8 cellular contexts compared by ENCODE assay signal in the genomic region with DNA sequence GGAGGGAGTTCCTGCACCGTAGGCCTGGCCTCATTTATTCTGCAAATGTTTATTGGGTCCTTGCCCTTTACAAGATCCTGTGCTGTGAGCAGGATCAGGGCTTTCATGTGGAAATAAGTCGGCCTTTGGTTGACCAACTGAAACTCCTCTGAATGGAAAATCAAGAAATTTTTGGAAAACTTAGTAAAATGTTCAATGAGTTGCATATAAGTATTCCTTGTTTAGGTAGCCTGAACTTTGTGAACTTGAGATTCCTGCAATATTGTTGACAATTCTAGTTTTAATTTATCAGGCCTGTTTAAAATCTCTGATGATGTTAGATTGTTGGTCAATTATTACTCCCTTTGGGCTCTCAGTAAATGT. TPM values are rescaled to one million over a fixed set of nuclear protein-coding genes. Genes with fewer than 3 reads are reported as not detected.
DNase-seq lines count a peak whose midpoint lies in the region; ATAC-seq and TF ChIP-seq lines count a peak whose summit lies in the region.

No MANE protein-coding gene starts in this region.

- DNase-seq in left ventricle myocardium inferior (no peak), Right ventricle myocardium inferior (ENCODE audit: missing footprints) (no peak), caudate nucleus (lab: John Stamatoyannopoulos, UW) (no peak), uterus (no peak), sciatic nerve (ENCODE audit: low spot score) (no peak), NCI-H748 treated with DMSO at 0.1 percent for 48 hours (lab: John Stamatoyannopoulos, UW) (no peak)
- DNase-seq in activated CD8-positive, alpha-beta memory T cell treated with anti-CD3 and anti-CD28 coated beads for 24 hours, result no peak

- ATAC-seq in Right ventricle myocardium inferior (no peak), sciatic nerve (no peak)

- no peak for TF ChIP-seq CTCF in left ventricle myocardium inferior (IDR thresholded peaks at IDR 0.05; ENCODE audit: borderline replicate concordance)
- TF ChIP-seq CTCF in uterus (IDR thresholded peaks at IDR 0.05), result no peak

- no peaks in the 10 kb centered on the region for H3K9me3 ChIP-seq in left ventricle myocardium inferior (replicated peaks)
- H3K9me3 ChIP-seq in mononuclear cell (ENCODE audit: low read depth, low read length), result no peaks in the 10 kb centered on the region
- H3K9me3 ChIP-seq in uterus, result no peaks in the 10 kb centered on the region

- H3K27ac ChIP-seq in left ventricle myocardium inferior (replicated peaks) (peak overlapping the region; percentile 96), caudate nucleus (ENCODE audit: low read depth, low read length) (peak overlapping the region; percentile 70), uterus (peak overlapping the region; percentile 97)

- H3K4me1 ChIP-seq in left ventricle myocardium inferior (peaks cover 68% of the 10 kb centered on the region), mononuclear cell (ENCODE audit: insufficient read depth, low read length) (peaks cover 59% of the 10 kb centered on the region), uterus (peaks cover 8 to 25% of the 10 kb centered on the region in 2 donors)

- H3K4me3 ChIP-seq in left ventricle myocardium inferior (peak overlapping the region; percentile 84), mononuclear cell (ENCODE audit: low read length) (peak overlapping the region; percentile 92), uterus (peak overlapping the region; percentile 61 to 96)

- no peaks in the 10 kb centered on the region for H3K27me3 ChIP-seq in left ventricle myocardium inferior (ENCODE audit: low read depth)
- H3K27me3 ChIP-seq in mononuclear cell (ENCODE audit: insufficient read depth, low read length), result no peaks in the 10 kb centered on the region
- H3K27me3 ChIP-seq in uterus, result no peaks in the 10 kb centered on the region

- H3K36me3 ChIP-seq in left ventricle myocardium inferior (peaks cover 28% of the 10 kb centered on the region), uterus (no peaks in the 10 kb centered on the region)

- intact Hi-C loops in left ventricle myocardium inferior (cut with micrococcal nuclease), result no loop called here
- intact Hi-C loops in Right ventricle myocardium inferior (cut with DNase I), result no loop called here
- intact Hi-C loops in uterus (cut with DNase I; ENCODE audit: low total_unique reads), result no loop called here
- intact Hi-C loops in sciatic nerve (cut with DNase I), result no loop called here

- no peak for TF ChIP-seq POLR2A in uterus (IDR thresholded peaks at IDR 0.05)

RNA-seq across cellular contexts. Expression of gene MAML1, which starts 1.1 kb away (rescaled TPM):
- total RNA-seq in left ventricle myocardium inferior (11.8 TPM), Right ventricle myocardium inferior (11.1 TPM), mononuclear cell (14.0 TPM), uterus (10 to 100 TPM; 19.7 to 44.1 (median 21.4) TPM), sciatic nerve (32.5 TPM)

RNA-seq across cellular contexts. Expression of gene CANX, which starts 35.0 kb away (rescaled TPM):
- total RNA-seq in left ventricle myocardium inferior (414 TPM), Right ventricle myocardium inferior (504 TPM), mononuclear cell (273 TPM), uterus (100 to 1,000 TPM; 155 to 550 (median 392) TPM), sciatic nerve (542 TPM)

RNA-seq across cellular contexts. Expression of gene CBY3, which starts 52.9 kb away (rescaled TPM):
- total RNA-seq in left ventricle myocardium inferior, result not detected
- not detected for total RNA-seq in Right ventricle myocardium inferior
- total RNA-seq in mononuclear cell, result 0.52 TPM
- total RNA-seq in uterus, result not detected
- not detected for total RNA-seq in sciatic nerve
